ENCODE assay signal across 9 cellular contexts in the genomic region with DNA sequence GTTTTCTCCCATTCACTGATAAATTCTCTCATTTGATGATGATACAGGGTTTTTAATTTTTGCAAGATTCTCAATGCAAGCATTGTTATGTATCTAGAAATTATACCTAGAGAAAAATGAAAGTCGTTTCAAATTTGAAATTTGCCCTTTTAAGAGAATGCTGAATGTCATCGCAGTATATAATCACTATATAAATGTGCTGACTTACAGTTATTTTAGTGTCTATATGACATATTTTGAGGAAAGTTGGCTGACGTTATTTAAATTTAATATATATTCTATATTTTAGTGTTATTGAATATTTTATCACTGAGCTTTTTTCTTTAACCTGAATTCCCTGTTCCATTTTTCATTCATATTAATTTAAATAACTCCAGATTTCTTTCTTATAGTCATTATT.
"Had no signal": no experiment of that assay in that cellular context is flagged by ENCODE, and none has a peak within 500 bp of the region (broad histone marks: within the 10 kb centered on the region; RNA-seq: fewer than 3 reads in every experiment).

No MANE protein-coding gene starts in this region.

- H3K4me1 ChIP-seq: HAP-1 had no signal

- ATAC-seq: HCT116 had no signal

- H3K27ac Mint-ChIP-seq: HFFc6, IgD-negative memory B cell had no signal

- H3K36me3 ChIP-seq: HAP-1 had no signal

- DNase-seq: GM23248, GOT3, H7, HFFc6, KG1 had no signal

- H3K9ac ChIP-seq: GM23248 had no signal

- H3K4me3 Mint-ChIP-seq: HFFc6, IgD-negative memory B cell had no signal

- H3K27ac ChIP-seq: GM23248, HL-60 had no signal

- H3K27me3 Mint-ChIP-seq: IgD-negative memory B cell had no signal

- H2AFZ ChIP-seq: GM23248 had no signal

- H3K9me3 ChIP-seq: HAP-1 had no signal

- H3K4me3 ChIP-seq: GM23248, HAP-1 had no signal
